Comparison of ENCODE assay signal across 8 cellular contexts in genomic region chr6:20404641-20405032, GRCh38.
DNase-seq lines count a peak whose midpoint lies in the region; ATAC-seq and TF ChIP-seq lines count a peak whose summit lies in the region.

No MANE protein-coding gene starts in this region.

- TF ChIP-seq CTCF in VCaP (conservative IDR thresholded peaks at IDR 0.05), result peak; percentile 98

- peak overlapping the region; percentile 94 for H3K27ac ChIP-seq in VCaP

- ATAC-seq in GM18498 (IDR thresholded peaks at IDR 0.05; ENCODE audit: unreplicated experiment) (peak; percentile 23), HG03066 (IDR thresholded peaks at IDR 0.05; ENCODE audit: low read depth, unreplicated experiment) (peak; percentile 20)

- DNase-seq in 8988T (peak; percentile 63), NCI-H2196 treated with DMSO at 0.1 percent for 48 hours (lab: John Stamatoyannopoulos, UW; ENCODE audit: unreplicated experiment) (peak; percentile 27), cerebellar cortex (ENCODE audit: low spot score) (peak; percentile 54), medulla oblongata (ENCODE audit: extremely low spot score) (peak; percentile 36)
- peak; percentile 60 to 64 for DNase-seq in stimulated activated CD8-positive, alpha-beta memory T cell treated with anti-CD3 and anti-CD28 coated beads, Interleukin-7, amount 100 ng/mL, for 4 hours (ENCODE audit: low read depth in 2 of 2)

Comparison
In these comparisons a context has a peak if more than half of its experiments do, and no peak if none do; other contexts are left out.
1. Peak in every context shown above with its lines: DNase-seq, ATAC-seq and H3K27ac ChIP-seq.